Comparison of ENCODE assay signal across 1 cellular context in genomic region chr15:55992769-55993110, GRCh38.
TF ChIP-seq lines count a peak whose summit lies in the region.

No MANE protein-coding gene starts in this region.

TF ChIP-seq in HepG2, 621 proteins besides CTCF, POLR2A, EP300 and RAD21 (continued from another document):
- TF ChIP-seq PAXIP1 (CRISPR knock-in tag; conservative IDR thresholded peaks at IDR 0.05), result 0 out of 2 replicates have a peak, but pooled peaks have one; percentile 1
- TF ChIP-seq ZNF790 (CRISPR knock-in tag; IDR thresholded peaks at IDR 0.05; ENCODE audit: borderline replicate concordance), result no peak
- 0 out of 2 replicates have a peak, but pooled peaks have one; percentile 50 for TF ChIP-seq THYN1 (CRISPR knock-in tag; IDR thresholded peaks at IDR 0.05; ENCODE audit: borderline replicate concordance, low read depth)
- no peak for TF ChIP-seq SALL2 (CRISPR knock-in tag; IDR thresholded peaks at IDR 0.05)
- TF ChIP-seq ZKSCAN5 (CRISPR knock-in tag; IDR thresholded peaks at IDR 0.05), result no peak
- no peak for TF ChIP-seq CENPT (CRISPR knock-in tag; IDR thresholded peaks at IDR 0.05; ENCODE audit: low read depth)
- TF ChIP-seq IKZF5 (CRISPR knock-in tag; IDR thresholded peaks at IDR 0.05), result no peak
- TF ChIP-seq YY1 (IDR thresholded peaks at IDR 0.05; ENCODE audit: insufficient read depth, insufficient replicate concordance, low read depth, low read length), result no peak
- TF ChIP-seq HNF4A (CRISPR knock-in tag; IDR thresholded peaks at IDR 0.05), result peak; percentile 47; the same call in 1 of the 2 replicates
- TF ChIP-seq GPBP1L1 (CRISPR knock-in tag; IDR thresholded peaks at IDR 0.05), result no peak
- no peak for TF ChIP-seq ZNF616 (CRISPR knock-in tag; IDR thresholded peaks at IDR 0.05; ENCODE audit: low read depth)
- no peak for TF ChIP-seq BRCA1 (CRISPR knock-in tag; IDR thresholded peaks at IDR 0.05)
- TF ChIP-seq ZSCAN9 (CRISPR knock-in tag; IDR thresholded peaks at IDR 0.05; ENCODE audit: borderline replicate concordance), result no peak
- 0 out of 2 replicates have a peak, but pooled peaks have one; percentile 3 for TF ChIP-seq GATAD2A (CRISPR knock-in tag; IDR thresholded peaks at IDR 0.05)
- 0 out of 2 replicates have a peak, but pooled peaks have one; percentile 66 for TF ChIP-seq ZNF354B (CRISPR knock-in tag; IDR thresholded peaks at IDR 0.05)
- no peak for TF ChIP-seq MEIS1 (CRISPR knock-in tag; IDR thresholded peaks at IDR 0.05; ENCODE audit: borderline replicate concordance)
- no peak for TF ChIP-seq ZNF740 (CRISPR knock-in tag; IDR thresholded peaks at IDR 0.05)
- TF ChIP-seq TIGD3 (CRISPR knock-in tag; IDR thresholded peaks at IDR 0.05; ENCODE audit: borderline replicate concordance), result no peak
- no peak for TF ChIP-seq ZNF788 (CRISPR knock-in tag; IDR thresholded peaks at IDR 0.05; ENCODE audit: borderline replicate concordance)
- TF ChIP-seq FOXA1 (IDR thresholded peaks at IDR 0.05), result no peak
- no peak for TF ChIP-seq FOXA1 (CRISPR knock-in tag; IDR thresholded peaks at IDR 0.05)
- TF ChIP-seq RFX3 (CRISPR knock-in tag; IDR thresholded peaks at IDR 0.05), result no peak
- no peak for TF ChIP-seq HMG20A (CRISPR knock-in tag; IDR thresholded peaks at IDR 0.05; ENCODE audit: borderline replicate concordance)
- no peak for TF ChIP-seq KLF6 (CRISPR knock-in tag; IDR thresholded peaks at IDR 0.05)
- no peak for TF ChIP-seq ZNF232 (CRISPR knock-in tag; IDR thresholded peaks at IDR 0.05; ENCODE audit: borderline replicate concordance)
- TF ChIP-seq HOXD1 (CRISPR knock-in tag; IDR thresholded peaks at IDR 0.05), result no peak
- no peak for TF ChIP-seq ZFP36 (IDR thresholded peaks at IDR 0.05; ENCODE audit: borderline replicate concordance, low read depth, low read length, partially characterized antibody)
- TF ChIP-seq PTBP1 (IDR thresholded peaks at IDR 0.05; ENCODE audit: low read depth, low read length, poor library complexity, severe bottlenecking), result no peak
- no peak for TF ChIP-seq E2F5 (CRISPR knock-in tag; conservative IDR thresholded peaks at IDR 0.05)
TF ChIP-seq in HepG2: peak in this region for 5.
